ENCODE assay signal across 1 cellular context in genomic region chr18:77013777-77014525, GRCh38.
TF ChIP-seq lines count a peak whose summit lies in the region.

No MANE protein-coding gene starts in this region.

TF ChIP-seq in IMR-90, 13 proteins besides CTCF, POLR2A, EP300 and RAD21 (continued from another document):
- TF ChIP-seq ELK1 (IDR thresholded peaks at IDR 0.05; ENCODE audit: borderline replicate concordance, low read depth, low read length): no peak
